1 cellular context compared by ENCODE assay signal in the genomic region with DNA sequence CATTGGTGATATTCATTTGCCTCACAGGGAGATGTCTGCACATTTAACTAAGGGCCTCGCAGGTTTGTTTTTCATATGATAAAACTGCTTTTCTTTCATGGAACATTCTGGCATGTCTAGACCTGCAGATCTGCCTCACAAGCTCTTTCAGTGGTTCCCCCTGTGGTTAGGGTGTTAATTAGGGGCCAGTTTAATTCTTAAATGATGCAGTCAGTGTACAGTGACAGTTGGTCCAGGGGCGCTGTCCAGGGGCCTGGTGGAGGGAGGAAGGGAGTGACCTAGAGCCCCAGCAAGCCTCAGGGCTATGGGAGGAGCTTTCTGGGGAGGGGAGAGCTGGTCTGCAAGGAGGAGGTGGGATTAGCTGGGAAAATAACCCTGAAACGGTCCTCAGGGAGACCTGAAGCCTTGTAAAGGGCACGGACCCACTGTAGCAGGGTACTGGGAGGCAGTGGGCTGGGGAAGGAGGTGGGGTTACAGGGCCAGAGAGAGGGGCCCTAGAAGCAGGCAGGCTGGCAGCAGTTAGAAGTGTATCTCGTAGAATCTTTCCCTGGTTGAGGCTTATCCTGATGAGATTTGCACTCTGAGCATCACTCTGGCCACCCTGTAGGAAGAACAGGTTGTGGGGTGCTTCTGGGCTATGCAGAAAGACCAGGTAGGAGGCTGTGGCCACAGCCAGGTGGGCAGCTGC.
TF ChIP-seq lines count a peak whose summit lies in the region.

No MANE protein-coding gene starts in this region.

TF ChIP-seq in HepG2, 621 proteins besides CTCF, POLR2A, EP300 and RAD21:
- no peak for TF ChIP-seq MAFF (IDR thresholded peaks at IDR 0.05; ENCODE audit: low read depth, low read length)
- TF ChIP-seq, protein P1, sequence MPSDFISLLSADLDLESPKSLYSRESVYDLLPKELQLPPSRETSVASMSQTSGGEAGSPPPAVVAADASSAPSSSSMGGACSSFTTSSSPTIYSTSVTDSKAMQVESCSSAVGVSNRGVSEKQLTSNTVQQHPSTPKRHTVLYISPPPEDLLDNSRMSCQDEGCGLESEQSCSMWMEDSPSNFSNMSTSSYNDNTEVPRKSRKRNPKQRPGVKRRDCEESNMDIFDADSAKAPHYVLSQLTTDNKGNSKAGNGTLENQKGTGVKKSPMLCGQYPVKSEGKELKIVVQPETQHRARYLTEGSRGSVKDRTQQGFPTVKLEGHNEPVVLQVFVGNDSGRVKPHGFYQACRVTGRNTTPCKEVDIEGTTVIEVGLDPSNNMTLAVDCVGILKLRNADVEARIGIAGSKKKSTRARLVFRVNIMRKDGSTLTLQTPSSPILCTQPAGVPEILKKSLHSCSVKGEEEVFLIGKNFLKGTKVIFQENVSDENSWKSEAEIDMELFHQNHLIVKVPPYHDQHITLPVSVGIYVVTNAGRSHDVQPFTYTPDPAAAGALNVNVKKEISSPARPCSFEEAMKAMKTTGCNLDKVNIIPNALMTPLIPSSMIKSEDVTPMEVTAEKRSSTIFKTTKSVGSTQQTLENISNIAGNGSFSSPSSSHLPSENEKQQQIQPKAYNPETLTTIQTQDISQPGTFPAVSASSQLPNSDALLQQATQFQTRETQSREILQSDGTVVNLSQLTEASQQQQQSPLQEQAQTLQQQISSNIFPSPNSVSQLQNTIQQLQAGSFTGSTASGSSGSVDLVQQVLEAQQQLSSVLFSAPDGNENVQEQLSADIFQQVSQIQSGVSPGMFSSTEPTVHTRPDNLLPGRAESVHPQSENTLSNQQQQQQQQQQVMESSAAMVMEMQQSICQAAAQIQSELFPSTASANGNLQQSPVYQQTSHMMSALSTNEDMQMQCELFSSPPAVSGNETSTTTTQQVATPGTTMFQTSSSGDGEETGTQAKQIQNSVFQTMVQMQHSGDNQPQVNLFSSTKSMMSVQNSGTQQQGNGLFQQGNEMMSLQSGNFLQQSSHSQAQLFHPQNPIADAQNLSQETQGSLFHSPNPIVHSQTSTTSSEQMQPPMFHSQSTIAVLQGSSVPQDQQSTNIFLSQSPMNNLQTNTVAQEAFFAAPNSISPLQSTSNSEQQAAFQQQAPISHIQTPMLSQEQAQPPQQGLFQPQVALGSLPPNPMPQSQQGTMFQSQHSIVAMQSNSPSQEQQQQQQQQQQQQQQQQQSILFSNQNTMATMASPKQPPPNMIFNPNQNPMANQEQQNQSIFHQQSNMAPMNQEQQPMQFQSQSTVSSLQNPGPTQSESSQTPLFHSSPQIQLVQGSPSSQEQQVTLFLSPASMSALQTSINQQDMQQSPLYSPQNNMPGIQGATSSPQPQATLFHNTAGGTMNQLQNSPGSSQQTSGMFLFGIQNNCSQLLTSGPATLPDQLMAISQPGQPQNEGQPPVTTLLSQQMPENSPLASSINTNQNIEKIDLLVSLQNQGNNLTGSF (CRISPR knock-in tag; IDR thresholded peaks at IDR 0.05): no peak
- TF ChIP-seq, protein P2, sequence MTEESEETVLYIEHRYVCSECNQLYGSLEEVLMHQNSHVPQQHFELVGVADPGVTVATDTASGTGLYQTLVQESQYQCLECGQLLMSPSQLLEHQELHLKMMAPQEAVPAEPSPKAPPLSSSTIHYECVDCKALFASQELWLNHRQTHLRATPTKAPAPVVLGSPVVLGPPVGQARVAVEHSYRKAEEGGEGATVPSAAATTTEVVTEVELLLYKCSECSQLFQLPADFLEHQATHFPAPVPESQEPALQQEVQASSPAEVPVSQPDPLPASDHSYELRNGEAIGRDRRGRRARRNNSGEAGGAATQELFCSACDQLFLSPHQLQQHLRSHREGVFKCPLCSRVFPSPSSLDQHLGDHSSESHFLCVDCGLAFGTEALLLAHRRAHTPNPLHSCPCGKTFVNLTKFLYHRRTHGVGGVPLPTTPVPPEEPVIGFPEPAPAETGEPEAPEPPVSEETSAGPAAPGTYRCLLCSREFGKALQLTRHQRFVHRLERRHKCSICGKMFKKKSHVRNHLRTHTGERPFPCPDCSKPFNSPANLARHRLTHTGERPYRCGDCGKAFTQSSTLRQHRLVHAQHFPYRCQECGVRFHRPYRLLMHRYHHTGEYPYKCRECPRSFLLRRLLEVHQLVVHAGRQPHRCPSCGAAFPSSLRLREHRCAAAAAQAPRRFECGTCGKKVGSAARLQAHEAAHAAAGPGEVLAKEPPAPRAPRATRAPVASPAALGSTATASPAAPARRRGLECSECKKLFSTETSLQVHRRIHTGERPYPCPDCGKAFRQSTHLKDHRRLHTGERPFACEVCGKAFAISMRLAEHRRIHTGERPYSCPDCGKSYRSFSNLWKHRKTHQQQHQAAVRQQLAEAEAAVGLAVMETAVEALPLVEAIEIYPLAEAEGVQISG (CRISPR knock-in tag; IDR thresholded peaks at IDR 0.05): no peak
- TF ChIP-seq ZNF546 (CRISPR knock-in tag; conservative IDR thresholded peaks at IDR 0.05): no peak
- TF ChIP-seq HNRNPK (IDR thresholded peaks at IDR 0.05; ENCODE audit: low read depth, low read length, poor library complexity, severe bottlenecking): no peak
- TF ChIP-seq, protein P3, sequence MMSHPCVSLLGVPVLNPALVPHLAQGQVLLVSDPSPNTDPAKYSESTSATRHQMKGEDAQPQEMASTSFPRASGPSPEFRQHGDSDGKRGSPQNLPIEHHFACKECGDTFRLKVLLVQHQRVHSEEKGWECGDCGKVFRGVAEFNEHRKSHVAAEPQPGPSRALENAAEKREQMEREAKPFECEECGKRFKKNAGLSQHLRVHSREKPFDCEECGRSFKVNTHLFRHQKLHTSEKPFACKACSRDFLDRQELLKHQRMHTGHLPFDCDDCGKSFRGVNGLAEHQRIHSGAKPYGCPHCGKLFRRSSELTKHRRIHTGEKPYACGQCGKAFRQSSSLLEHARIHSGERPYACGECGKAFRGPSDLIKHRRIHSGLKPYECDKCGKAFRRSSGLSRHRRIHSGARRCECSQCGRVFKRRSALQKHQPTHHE (CRISPR knock-in tag; IDR thresholded peaks at IDR 0.05; ENCODE audit: borderline replicate concordance): no peak
- TF ChIP-seq GATAD2A (CRISPR knock-in tag; IDR thresholded peaks at IDR 0.05): no peak
- TF ChIP-seq, protein P4, sequence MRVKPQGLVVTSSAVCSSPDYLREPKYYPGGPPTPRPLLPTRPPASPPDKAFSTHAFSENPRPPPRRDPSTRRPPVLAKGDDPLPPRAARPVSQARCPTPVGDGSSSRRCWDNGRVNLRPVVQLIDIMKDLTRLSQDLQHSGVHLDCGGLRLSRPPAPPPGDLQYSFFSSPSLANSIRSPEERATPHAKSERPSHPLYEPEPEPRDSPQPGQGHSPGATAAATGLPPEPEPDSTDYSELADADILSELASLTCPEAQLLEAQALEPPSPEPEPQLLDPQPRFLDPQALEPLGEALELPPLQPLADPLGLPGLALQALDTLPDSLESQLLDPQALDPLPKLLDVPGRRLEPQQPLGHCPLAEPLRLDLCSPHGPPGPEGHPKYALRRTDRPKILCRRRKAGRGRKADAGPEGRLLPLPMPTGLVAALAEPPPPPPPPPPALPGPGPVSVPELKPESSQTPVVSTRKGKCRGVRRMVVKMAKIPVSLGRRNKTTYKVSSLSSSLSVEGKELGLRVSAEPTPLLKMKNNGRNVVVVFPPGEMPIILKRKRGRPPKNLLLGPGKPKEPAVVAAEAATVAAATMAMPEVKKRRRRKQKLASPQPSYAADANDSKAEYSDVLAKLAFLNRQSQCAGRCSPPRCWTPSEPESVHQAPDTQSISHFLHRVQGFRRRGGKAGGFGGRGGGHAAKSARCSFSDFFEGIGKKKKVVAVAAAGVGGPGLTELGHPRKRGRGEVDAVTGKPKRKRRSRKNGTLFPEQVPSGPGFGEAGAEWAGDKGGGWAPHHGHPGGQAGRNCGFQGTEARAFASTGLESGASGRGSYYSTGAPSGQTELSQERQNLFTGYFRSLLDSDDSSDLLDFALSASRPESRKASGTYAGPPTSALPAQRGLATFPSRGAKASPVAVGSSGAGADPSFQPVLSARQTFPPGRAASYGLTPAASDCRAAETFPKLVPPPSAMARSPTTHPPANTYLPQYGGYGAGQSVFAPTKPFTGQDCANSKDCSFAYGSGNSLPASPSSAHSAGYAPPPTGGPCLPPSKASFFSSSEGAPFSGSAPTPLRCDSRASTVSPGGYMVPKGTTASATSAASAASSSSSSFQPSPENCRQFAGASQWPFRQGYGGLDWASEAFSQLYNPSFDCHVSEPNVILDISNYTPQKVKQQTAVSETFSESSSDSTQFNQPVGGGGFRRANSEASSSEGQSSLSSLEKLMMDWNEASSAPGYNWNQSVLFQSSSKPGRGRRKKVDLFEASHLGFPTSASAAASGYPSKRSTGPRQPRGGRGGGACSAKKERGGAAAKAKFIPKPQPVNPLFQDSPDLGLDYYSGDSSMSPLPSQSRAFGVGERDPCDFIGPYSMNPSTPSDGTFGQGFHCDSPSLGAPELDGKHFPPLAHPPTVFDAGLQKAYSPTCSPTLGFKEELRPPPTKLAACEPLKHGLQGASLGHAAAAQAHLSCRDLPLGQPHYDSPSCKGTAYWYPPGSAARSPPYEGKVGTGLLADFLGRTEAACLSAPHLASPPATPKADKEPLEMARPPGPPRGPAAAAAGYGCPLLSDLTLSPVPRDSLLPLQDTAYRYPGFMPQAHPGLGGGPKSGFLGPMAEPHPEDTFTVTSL (CRISPR knock-in tag; IDR thresholded peaks at IDR 0.05; ENCODE audit: borderline replicate concordance): no peak
- TF ChIP-seq ZFP90 (CRISPR knock-in tag; IDR thresholded peaks at IDR 0.05; ENCODE audit: borderline replicate concordance): no peak
- no peak for TF ChIP-seq ISX (CRISPR knock-in tag; conservative IDR thresholded peaks at IDR 0.05)
TF ChIP-seq in HepG2: peak in this region for 0.
